ENCODE assay signal across 25 cellular contexts in genomic region chr10:17675638-17676037, GRCh38. TPM values are rescaled to one million over a fixed set of nuclear protein-coding genes. Genes with fewer than 3 reads are reported as not detected.
DNase-seq lines count a peak whose midpoint lies in the region; ATAC-seq, FAIRE-seq and TF ChIP-seq lines count a peak whose summit lies in the region.
"Had no signal": no experiment of that assay in that cellular context is flagged by ENCODE, and none has a peak within 500 bp of the region (broad histone marks: within the 10 kb centered on the region; RNA-seq: fewer than 3 reads in every experiment).

No MANE protein-coding gene starts in this region.

- peaks cover 93% of the 10 kb centered on the region for H3K79me2 ChIP-seq in K562 (ENCODE audit: control insufficient read depth, insufficient read depth, low read length)

- peaks cover 10 to 29% of the 10 kb centered on the region in 2 experiments for H3K4me1 ChIP-seq in K562 (replicated peaks in 1 of 2; ENCODE audit: control insufficient read depth in 2 of 2, insufficient read depth in 2 of 2, low read length in 2 of 2)
- peaks cover 0 to 8% of the 10 kb centered on the region in 2 donors for H3K4me1 ChIP-seq in small intestine (ENCODE audit: control insufficient read depth in 2 of 2, insufficient read depth in 1 of 2, low read depth in 1 of 2, low read length in 1 of 2)
- peaks cover 0 to 9% (median 5%) of the 10 kb centered on the region in 4 donors for H3K4me1 ChIP-seq in upper lobe of left lung
- H3K4me1 ChIP-seq: tibial artery had no signal

- BruUV-seq in K562 (replicated peaks; lab: Mats Ljungman, UMichigan) = no TSS peak

- FAIRE-seq in K562 (lab: Jason Lieb, UNC) = no peak
- FAIRE-seq in small intestine (lab: Jason Lieb, UNC) = no peak
- FAIRE-seq: endometrium, GM18507 had no signal

- H3K27me3 ChIP-seq in K562 (ENCODE audit: control insufficient read depth in 2 of 2, insufficient read depth in 2 of 2, low read length in 2 of 2) (no peaks in the 10 kb centered on the region), small intestine (ENCODE audit: control insufficient read depth in 2 of 2, insufficient read depth in 2 of 2, low read length in 2 of 2) (no peaks in the 10 kb centered on the region), upper lobe of left lung (no peaks in the 10 kb centered on the region)
- H3K27me3 ChIP-seq: spleen, tibial artery had no signal

- H3K9me1 ChIP-seq in K562 (ENCODE audit: control insufficient read depth, insufficient read depth, low read length) = no peaks in the 10 kb centered on the region

- no peaks in the 10 kb centered on the region for H3K9me3 ChIP-seq in K562 (replicated peaks; ENCODE audit: control insufficient read depth, insufficient read depth, low read depth, low read length)
- no peaks in the 10 kb centered on the region for H3K9me3 ChIP-seq in small intestine (ENCODE audit: control insufficient read depth, low read depth)
- H3K9me3 ChIP-seq in upper lobe of left lung = no peaks in the 10 kb centered on the region
- H3K9me3 ChIP-seq: tibial artery had no signal

- TF ChIP-seq POLR2A in K562 (conservative IDR thresholded peaks at IDR 0.05) (no peak), upper lobe of left lung (IDR thresholded peaks at IDR 0.05) (no peak)

- TF ChIP-seq RAD21 in K562 (CRISPR knock-in tag; conservative IDR thresholded peaks at IDR 0.05 in 1 of 2, IDR thresholded peaks at IDR 0.05 in 1 of 2) = no peak

- no peaks in the 10 kb centered on the region; the same call in 2 of the 3 replicates for H3K36me3 ChIP-seq in K562 (ENCODE audit: control insufficient read depth, insufficient read depth, low read length)
- no peaks in the 10 kb centered on the region for H3K36me3 ChIP-seq in small intestine (ENCODE audit: control insufficient read depth in 2 of 2, insufficient read depth in 2 of 2, low read length in 2 of 2)
- no peaks in the 10 kb centered on the region for H3K36me3 ChIP-seq in upper lobe of left lung
- H3K36me3 ChIP-seq: tibial artery had no signal

- in situ Hi-C loops in G401 (cut with HindIII; ENCODE audit: low sequenced_read_pairs) (no loop called here), K562 (cut with MboI) (no loop called here)

- intact Hi-C loops in K562 (cut with micrococcal nuclease) = no loop called here

- no peak overlapping the region for H3K9ac ChIP-seq in K562 (ENCODE audit: insufficient read depth in 1 of 2, low read depth in 2 of 2, low read length in 2 of 2)

- H3K27ac ChIP-seq in K562 (ENCODE audit: extremely low read depth, low read depth, low read length) = no peak overlapping the region
- no peak overlapping the region for H3K27ac ChIP-seq in small intestine (ENCODE audit: low read depth in 1 of 2, low read length in 1 of 2)
- no peak overlapping the region for H3K27ac ChIP-seq in upper lobe of left lung
- H3K27ac ChIP-seq: spleen, tibial artery, VCaP had no signal

- peaks cover 9% of the 10 kb centered on the region for H4K20me1 ChIP-seq in K562 (replicated peaks; ENCODE audit: control insufficient read depth, insufficient read depth, low read length)

- H3K4me3 ChIP-seq in K562 (no peak overlapping the region), small intestine (ENCODE audit: low read depth in 1 of 2, low read length in 2 of 2) (no peak overlapping the region), upper lobe of left lung (no peak overlapping the region)
- H3K4me3 ChIP-seq: spleen, tibial artery had no signal

- POLR2A ChIA-PET in K562 (lab: Yijun Ruan, JAX) = interaction anchor here (1.1 to 1.2 kb wide), 2 partner anchors 11 to 13 kb away, joined by 3 read pairs; no protein-coding TSS in a partner anchor

- TF ChIP-seq CTCF in K562 (IDR thresholded peaks at IDR 0.05 in 2 of 3, conservative IDR thresholded peaks at IDR 0.05 in 1 of 3; ENCODE audit: insufficient read depth in 2 of 3, low read depth in 1 of 3, low read length in 3 of 3) (no peak; a peak in 1 of 6 replicates), upper lobe of left lung (IDR thresholded peaks at IDR 0.05) (no peak)

- H3K4me2 ChIP-seq in K562 (ENCODE audit: insufficient read depth, low read length) = no peak overlapping the region

- WGBS in K562 (ENCODE audit: insufficient coverage, low coverage, missing lambda C conversion rate) = 2% methylated on average over 4 of the region's 4 CpGs
- 14 to 47% (median 39%) methylated on average over 4 of the region's 4 CpGs for WGBS in small intestine, 3 donors
- 72 to 77% methylated on average over 4 of the region's 4 CpGs for WGBS in upper lobe of left lung, 2 donors

- CTCF ChIA-PET in K562 (lab: Yijun Ruan, JAX; ENCODE audit: low intra/inter-chr PET ratio) = no interaction called here

- TF ChIP-seq EP300 in K562 (IDR thresholded peaks at IDR 0.05; ENCODE audit: low read length) (no peak; the same call in 1 of the 2 replicates), upper lobe of left lung (IDR thresholded peaks at IDR 0.05) (no peak)

- DNase-seq in G401 (ENCODE audit: low spot score) = peak; percentile 25
- peak; percentile 63 for DNase-seq in OCI-M1 (lab: John Stamatoyannopoulos, UW)
- DNase-seq in K562 (ENCODE audit: extremely low read depth in 1 of 4, low spot score in 3 of 4) = peak in 3 of 4 experiments; percentile 17 to 37 (median 20)
- DNase-seq in small intestine = peak; percentile 44
- no peak for DNase-seq in upper lobe of left lung
- DNase-seq in NCI-H2081 treated with DMSO at 0.1 percent for 48 hours (lab: John Stamatoyannopoulos, UW) = no peak
- DNase-seq: activated CD8-positive, alpha-beta memory T cell treated with anti-CD3 and anti-CD28 coated beads, Interleukin-2, amount 50 U/mL, for 48 hours; activated effector memory CD4-positive, alpha-beta T cell treated with anti-CD3 and anti-CD28 coated beads, Interleukin-2, amount 50 U/mL, for 16 hours; amniotic stem cell; COR-L47; HCEC 1CT; head of caudate nucleus; mammary epithelial cell; NCI-H1436 treated with DMSO at 0.1 percent for 48 hours; NCI-H526 treated with DMSO at 0.1 percent for 48 hours; SHP77; spleen; stimulated activated CD4-positive, alpha-beta T cell treated with anti-CD3 and anti-CD28 coated beads, Interleukin-4, amount 100 ng/mL, for 1 hour; stimulated activated naive CD8-positive, alpha-beta T cell treated with anti-CD3 and anti-CD28 coated beads, Interleukin-15, Interleukin-2, amounts not matched to agents 100 U/mL and 50 U/mL, for 24 hours; T-cell; tibial artery had no signal

- ATAC-seq in K562 = peak; percentile 30
- ATAC-seq in upper lobe of left lung (ENCODE audit: low FRiP score in 2 of 2) = no peak
- ATAC-seq in GM21526 (IDR thresholded peaks at IDR 0.05; ENCODE audit: low FRiP score, unreplicated experiment) = no peak
- ATAC-seq: stimulated activated naive CD8-positive, alpha-beta T cell treated with anti-CD3 and anti-CD28 coated beads, Interleukin-15, Interleukin-2, amounts not matched to agents 100 U/mL and 50 U/mL, for 24 hours; T-cell had no signal

- H2AFZ ChIP-seq in K562 (ENCODE audit: low read depth, low read length) = no peak overlapping the region

RNA-seq across cellular contexts. Expression of gene STAM, which starts 31.7 kb away (rescaled TPM):
- 20.4 and 25.9 TPM in 2 replicates for total RNA-seq in G401 (2014; rRNA removed; shearing (Covaris generic))
- total RNA-seq in K562 (2011; cell fraction: chromatin; rRNA removed; ENCODE audit: low replicate concordance) = 43.5 and 111 TPM in 2 replicates
- 26.8 and 30.9 TPM in 2 replicates for total RNA-seq in K562 (2011; cell fraction: nucleolus; rRNA removed)
- total RNA-seq in K562 (2011; cell fraction: nucleoplasm; rRNA removed) = 39.2 and 43.8 TPM in 2 replicates
- total RNA-seq in K562 (2014; rRNA removed) = 13.8 and 19.7 TPM in 2 replicates
- 30.9 and 32.5 TPM in 2 replicates for total RNA-seq in K562 (2014; rRNA removed; fragmentation: Illumina TruSeq; extraction: Trizol)
- total RNA-seq in K562 (2015; rRNA removed; fragmentation: Illumina TruSeq; extraction: Trizol) = 27.2 and 28.9 TPM in 2 replicates
- total RNA-seq in K562 (2021) = 25.1 and 26.7 TPM in 2 replicates
- 26.4 and 30.5 TPM in 2 replicates for polyA plus RNA-seq in K562 (2011; rRNA removed)
- 20.9 and 24.4 TPM in 2 replicates for polyA plus RNA-seq in K562 (2011; cell fraction: cytosol; rRNA removed)
- polyA plus RNA-seq in K562 (2011; cell fraction: nucleus; rRNA removed) = 26.2 and 37.4 TPM in 2 replicates
- polyA plus RNA-seq in K562 (2012) = 14.6 and 16.2 TPM in 2 replicates
- polyA plus RNA-seq in K562 (2014; fragmentation: Illumina TruSeq; extraction: Trizol) = 28.7 and 33.5 TPM in 2 replicates
- 10 to 100 TPM; 21.3 to 25.9 TPM for polyA plus RNA-seq in K562 (2014; fragmentation: Nextera tagmentation; extraction: Ambion mirVana)
- 17.8 and 20.1 TPM in 2 replicates for polyA plus RNA-seq in K562 (2014; rRNA removed)
- 53.1 and 55.6 TPM in 2 replicates for polyA minus RNA-seq in K562 (2011; rRNA and poly(A)+ RNA removed)
- 14.7 and 16.5 TPM in 2 replicates for polyA minus RNA-seq in K562 (2011; cell fraction: cytosol; rRNA and poly(A)+ RNA removed)
- 43.2 and 79.5 TPM in 2 replicates for polyA minus RNA-seq in K562 (2011; cell fraction: nucleus; rRNA and poly(A)+ RNA removed)
- 10 to 100 TPM in 2 of 3 donors, 1 to 10 TPM in 1; 8.4 to 11.4 (median 10.3) TPM for polyA plus RNA-seq in small intestine
- total RNA-seq in upper lobe of left lung = 10 to 100 TPM; 18.9 to 85.1 (median 31.2) TPM

RNA-seq across cellular contexts. Expression of gene HACD1, which starts 58.5 kb away (rescaled TPM):
- 113 and 125 TPM in 2 replicates for total RNA-seq in G401 (2014; rRNA removed; shearing (Covaris generic))
- total RNA-seq in K562 (2011; cell fraction: chromatin; rRNA removed; ENCODE audit: low replicate concordance) = 2.8 and 4.8 TPM in 2 replicates
- 1.3 and 2.0 TPM in 2 replicates for total RNA-seq in K562 (2011; cell fraction: nucleolus; rRNA removed)
- total RNA-seq in K562 (2011; cell fraction: nucleoplasm; rRNA removed) = 3.2 and 4.5 TPM in 2 replicates
- 2.2 and 2.5 TPM in 2 replicates for total RNA-seq in K562 (2014; rRNA removed)
- 2.0 and 2.4 TPM in 2 replicates for total RNA-seq in K562 (2014; rRNA removed; fragmentation: Illumina TruSeq; extraction: Trizol)
- 2.0 and 2.5 TPM in 2 replicates for total RNA-seq in K562 (2015; rRNA removed; fragmentation: Illumina TruSeq; extraction: Trizol)
- 1.1 and 2.4 TPM in 2 replicates for total RNA-seq in K562 (2021)
- polyA plus RNA-seq in K562 (2011; rRNA removed) = 2.4 and 4.5 TPM in 2 replicates
- 1.5 and 1.7 TPM in 2 replicates for polyA plus RNA-seq in K562 (2011; cell fraction: cytosol; rRNA removed)
- 2.4 TPM in 2 replicates for polyA plus RNA-seq in K562 (2011; cell fraction: nucleus; rRNA removed)
- polyA plus RNA-seq in K562 (2012) = 2.3 and 2.6 TPM in 2 replicates
- 1.8 and 1.9 TPM in 2 replicates for polyA plus RNA-seq in K562 (2014; fragmentation: Illumina TruSeq; extraction: Trizol)
- 1 to 10 TPM in 1 of 2 experiments, under 1 TPM in 1; 0.99 to 1.0 TPM for polyA plus RNA-seq in K562 (2014; fragmentation: Nextera tagmentation; extraction: Ambion mirVana)
- polyA plus RNA-seq in K562 (2014; rRNA removed) = 4.2 and 4.3 TPM in 2 replicates
- polyA minus RNA-seq in K562 (2011; rRNA and poly(A)+ RNA removed) = 1.2 and 2.1 TPM in 2 replicates
- not detected in 2 replicates for polyA minus RNA-seq in K562 (2011; cell fraction: cytosol; rRNA and poly(A)+ RNA removed)
- polyA minus RNA-seq in K562 (2011; cell fraction: nucleus; rRNA and poly(A)+ RNA removed) = 0.54 and 1.2 TPM in 2 replicates
- polyA plus RNA-seq in small intestine = 1 to 10 TPM in 2 of 3 donors, not detected in 1; 3.0 to 4.7 TPM
- 10 to 100 TPM; 16.4 to 32.4 (median 25.8) TPM for total RNA-seq in upper lobe of left lung

Comparison
In these comparisons a context has a peak if more than half of its experiments do, and no peak if none do; other contexts are left out.
1. DNase-seq: peak in G401 (single experiment), OCI-M1 (single experiment), K562 (3 of 4) and small intestine (single experiment); none in upper lobe of left lung (0 of 2) and NCI-H2081 treated with DMSO at 0.1 percent for 48 hours (single experiment).